15 cellular contexts compared by ENCODE assay signal in the genomic region with DNA sequence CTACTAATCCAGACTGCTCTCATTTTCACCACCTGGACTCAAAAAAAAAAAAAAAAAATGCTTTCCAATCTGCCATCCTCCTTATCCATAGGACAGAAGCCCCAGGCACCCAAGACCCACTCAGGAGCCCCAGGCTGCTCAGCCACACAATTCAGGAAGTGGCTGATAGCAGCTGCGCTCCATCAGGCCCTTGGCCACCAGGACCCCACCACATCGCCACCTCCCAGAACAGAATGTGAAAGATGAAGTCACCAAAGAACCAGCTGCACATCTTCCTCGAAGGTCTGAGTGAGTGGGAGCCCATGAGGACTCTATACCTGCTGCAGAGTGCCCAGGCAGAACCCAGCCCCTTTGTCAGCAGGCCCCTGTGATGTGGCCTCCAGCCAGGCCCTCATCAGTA. TPM values are rescaled to one million over a fixed set of nuclear protein-coding genes. Genes with fewer than 3 reads are reported as not detected.
DNase-seq lines count a peak whose midpoint lies in the region; ATAC-seq and TF ChIP-seq lines count a peak whose summit lies in the region.
"Had no signal": no experiment of that assay in that cellular context is flagged by ENCODE, and none has a peak within 500 bp of the region (broad histone marks: within the 10 kb centered on the region; RNA-seq: fewer than 3 reads in every experiment).

No MANE protein-coding gene starts in this region.

- no peaks in the 10 kb centered on the region for H3K9me3 ChIP-seq in osteoblast (ENCODE audit: low read depth, low read length)
- no peaks in the 10 kb centered on the region for H3K9me3 ChIP-seq in prostate gland
- H3K9me3 ChIP-seq: HAP-1 had no signal

- POLR2A ChIA-PET in activated CD8-positive, alpha-beta T cell treated with anti-CD3 and anti-CD28 coated beads, Interleukin-2, amount 10 ng/mL, durations not matched to agents 7 days and 5 days (lab: Charles Lee) = no interaction called here
- POLR2A ChIA-PET in activated CD8-positive, alpha-beta T cell treated with anti-CD3 and anti-CD28 coated beads for 36 hours (lab: Charles Lee) = interaction anchor here (1.2 kb wide), 1 partner anchor 142 kb away, joined by 4 read pairs; no protein-coding TSS in a partner anchor

- peak overlapping the region; percentile 28 for H3K27ac Mint-ChIP-seq in activated CD8-positive, alpha-beta T cell treated with anti-CD3 and anti-CD28 coated beads, Interleukin-2, amount 10 ng/mL, durations not matched to agents 7 days and 5 days
- no peak overlapping the region for H3K27ac Mint-ChIP-seq in activated CD8-positive, alpha-beta T cell treated with anti-CD3 and anti-CD28 coated beads for 36 hours
- H3K27ac Mint-ChIP-seq in dendritic cell treated with granulocyte-macrophage colony-stimulating factor and Interleukin-4, amounts not matched to agents 40 ng/mL and 50 ng/mL, for 4 days = peak overlapping the region; percentile 37

- H3K9me3 Mint-ChIP-seq in activated CD8-positive, alpha-beta T cell treated with anti-CD3 and anti-CD28 coated beads, Interleukin-2, amount 10 ng/mL, durations not matched to agents 7 days and 5 days (ENCODE audit: insufficient read depth) = no peaks in the 10 kb centered on the region
- no peaks in the 10 kb centered on the region for H3K9me3 Mint-ChIP-seq in activated CD8-positive, alpha-beta T cell treated with anti-CD3 and anti-CD28 coated beads for 36 hours
- no peaks in the 10 kb centered on the region for H3K9me3 Mint-ChIP-seq in dendritic cell treated with granulocyte-macrophage colony-stimulating factor and Interleukin-4, amounts not matched to agents 40 ng/mL and 50 ng/mL, for 4 days

- ATAC-seq in activated CD8-positive, alpha-beta T cell treated with anti-CD3 and anti-CD28 coated beads, Interleukin-2, amount 10 ng/mL, durations not matched to agents 7 days and 5 days = no peak
- ATAC-seq in activated CD8-positive, alpha-beta T cell treated with anti-CD3 and anti-CD28 coated beads for 36 hours = no peak
- ATAC-seq: PC-3 had no signal

- H3K27me3 Mint-ChIP-seq in activated CD8-positive, alpha-beta T cell treated with anti-CD3 and anti-CD28 coated beads, Interleukin-2, amount 10 ng/mL, durations not matched to agents 7 days and 5 days (ENCODE audit: low read depth) = no peaks in the 10 kb centered on the region
- H3K27me3 Mint-ChIP-seq in activated CD8-positive, alpha-beta T cell treated with anti-CD3 and anti-CD28 coated beads for 36 hours = no peaks in the 10 kb centered on the region
- H3K27me3 Mint-ChIP-seq in dendritic cell treated with granulocyte-macrophage colony-stimulating factor and Interleukin-4, amounts not matched to agents 40 ng/mL and 50 ng/mL, for 4 days = no peaks in the 10 kb centered on the region

- CTCF ChIA-PET in activated CD8-positive, alpha-beta T cell treated with anti-CD3 and anti-CD28 coated beads, Interleukin-2, amount 10 ng/mL, durations not matched to agents 7 days and 5 days (lab: Charles Lee) = interaction anchor here (1.0 to 1.2 kb wide), 2 partner anchors 10 to 133 kb away, joined by 3 to 7 read pairs; no protein-coding TSS in a partner anchor
- CTCF ChIA-PET in activated CD8-positive, alpha-beta T cell treated with anti-CD3 and anti-CD28 coated beads for 36 hours (lab: Charles Lee) = interaction anchor here (0.9 to 3.9 kb wide), 2 partner anchors 11 to 205 kb away, joined by 3 to 12 read pairs; no protein-coding TSS in a partner anchor

- DNase-seq in activated CD8-positive, alpha-beta T cell treated with anti-CD3 and anti-CD28 coated beads, Interleukin-2, amount 10 ng/mL, durations not matched to agents 7 days and 5 days = no peak
- no peak for DNase-seq in activated CD8-positive, alpha-beta T cell treated with anti-CD3 and anti-CD28 coated beads for 36 hours
- peak; percentile 66 for DNase-seq in GM13976 (ENCODE audit: low spot score)
- DNase-seq in osteoblast (ENCODE audit: insufficient read length, low spot score, missing footprints) = peak; percentile 15
- DNase-seq in HUDEP-2 (lab: John Stamatoyannopoulos, UW; ENCODE audit: unreplicated experiment in 76 of 76) = no peak
- no peak for DNase-seq in stimulated activated CD4-positive, alpha-beta T cell treated with anti-CD3 and anti-CD28 coated beads, Interleukin-4, amount 100 ng/mL, for 24 hours
- DNase-seq in prostate gland (ENCODE audit: low spot score) = no peak
- DNase-seq: GF-D8, NCI-H187 treated with DMSO at 0.1 percent for 48 hours, NCI-H2171 treated with DMSO at 0.1 percent for 48 hours, NCI-H748 treated with DMSO at 0.1 percent for 48 hours, PC-3 had no signal

- H3K36me3 ChIP-seq in osteoblast (ENCODE audit: insufficient read depth, low read length) (no peaks in the 10 kb centered on the region), prostate gland (no peaks in the 10 kb centered on the region)

- H3K4me3 ChIP-seq in osteoblast (ENCODE audit: insufficient read depth, low read length) (no peak overlapping the region), prostate gland (no peak overlapping the region)
- H3K4me3 ChIP-seq: HAP-1 had no signal

- H3K27me3 ChIP-seq in osteoblast (ENCODE audit: insufficient read depth, low read length) (no peaks in the 10 kb centered on the region), prostate gland (replicated peaks; ENCODE audit: insufficient read depth) (no peaks in the 10 kb centered on the region)

- peaks cover 18% of the 10 kb centered on the region for H3K4me1 Mint-ChIP-seq in activated CD8-positive, alpha-beta T cell treated with anti-CD3 and anti-CD28 coated beads, Interleukin-2, amount 10 ng/mL, durations not matched to agents 7 days and 5 days (ENCODE audit: low read depth)
- peaks cover 4% of the 10 kb centered on the region for H3K4me1 Mint-ChIP-seq in activated CD8-positive, alpha-beta T cell treated with anti-CD3 and anti-CD28 coated beads for 36 hours (ENCODE audit: low read depth)
- peaks cover 39% of the 10 kb centered on the region for H3K4me1 Mint-ChIP-seq in dendritic cell treated with granulocyte-macrophage colony-stimulating factor and Interleukin-4, amounts not matched to agents 40 ng/mL and 50 ng/mL, for 4 days (ENCODE audit: low read depth)

- no peak overlapping the region for H3K4me2 ChIP-seq in osteoblast (ENCODE audit: insufficient read depth, low read length)

- H3K27ac ChIP-seq in osteoblast (ENCODE audit: low read depth, low read length) (no peak overlapping the region), prostate gland (no peak overlapping the region)
- H3K27ac ChIP-seq: 22Rv1 had no signal

- no peak for TF ChIP-seq POLR2A in prostate gland (IDR thresholded peaks at IDR 0.05)

- H3K4me1 ChIP-seq in osteoblast (ENCODE audit: insufficient read depth, low read length) (no peaks in the 10 kb centered on the region), prostate gland (replicated peaks) (peaks cover 3% of the 10 kb centered on the region)
- H3K4me1 ChIP-seq: HAP-1 had no signal

- no peak overlapping the region for H2AFZ ChIP-seq in osteoblast (ENCODE audit: low read length)

- no peak for TF ChIP-seq CTCF in activated CD8-positive, alpha-beta T cell treated with anti-CD3 and anti-CD28 coated beads for 36 hours (IDR thresholded peaks at IDR 0.05)
- TF ChIP-seq CTCF in GM13976 (IDR thresholded peaks at IDR 0.05; ENCODE audit: borderline replicate concordance, control extremely low read depth, extremely low read depth, insufficient read depth, missing control alignments) = no peak
- TF ChIP-seq CTCF in osteoblast (IDR thresholded peaks at IDR 0.05; ENCODE audit: extremely low read depth, low read depth, low read length) = no peak
- TF ChIP-seq CTCF in prostate gland (IDR thresholded peaks at IDR 0.05) = no peak

- 69% methylated on average over 3 of the region's 3 CpGs for WGBS in prostate gland

- no peaks in the 10 kb centered on the region for H3K79me2 ChIP-seq in osteoblast (ENCODE audit: insufficient read depth, low read length)

- peaks cover 4% of the 10 kb centered on the region for H4K20me1 ChIP-seq in osteoblast (ENCODE audit: insufficient read depth, low read length)

- H3K36me3 Mint-ChIP-seq in activated CD8-positive, alpha-beta T cell treated with anti-CD3 and anti-CD28 coated beads, Interleukin-2, amount 10 ng/mL, durations not matched to agents 7 days and 5 days (ENCODE audit: low read depth) = peaks cover 24% of the 10 kb centered on the region
- peaks cover 4% of the 10 kb centered on the region for H3K36me3 Mint-ChIP-seq in activated CD8-positive, alpha-beta T cell treated with anti-CD3 and anti-CD28 coated beads for 36 hours (ENCODE audit: low read depth)
- H3K36me3 Mint-ChIP-seq in dendritic cell treated with granulocyte-macrophage colony-stimulating factor and Interleukin-4, amounts not matched to agents 40 ng/mL and 50 ng/mL, for 4 days (ENCODE audit: low read depth) = peaks cover 7% of the 10 kb centered on the region

- no peak overlapping the region for H3K4me3 Mint-ChIP-seq in activated CD8-positive, alpha-beta T cell treated with anti-CD3 and anti-CD28 coated beads, Interleukin-2, amount 10 ng/mL, durations not matched to agents 7 days and 5 days
- H3K4me3 Mint-ChIP-seq in activated CD8-positive, alpha-beta T cell treated with anti-CD3 and anti-CD28 coated beads for 36 hours = no peak overlapping the region
- H3K4me3 Mint-ChIP-seq in dendritic cell treated with granulocyte-macrophage colony-stimulating factor and Interleukin-4, amounts not matched to agents 40 ng/mL and 50 ng/mL, for 4 days = no peak overlapping the region

- intact Hi-C loops in activated CD8-positive, alpha-beta T cell treated with anti-CD3 and anti-CD28 coated beads for 36 hours (cut with micrococcal nuclease) = no loop called here
- intact Hi-C loops in dendritic cell treated with granulocyte-macrophage colony-stimulating factor and Interleukin-4, amounts not matched to agents 40 ng/mL and 50 ng/mL, for 4 days (cut with micrococcal nuclease) = no loop called here
- intact Hi-C loops in prostate gland (cut with DNase I) = no loop called here

- in situ Hi-C loops in GM13976 (cut with MboI; ENCODE audit: low sequenced_read_pairs, unreplicated experiment) = no loop called here

RNA-seq across cellular contexts. Expression of gene POC1A, which starts 19.5 kb away (rescaled TPM):
- 10 to 100 TPM; 31.7 to 32.3 TPM for total RNA-seq in activated CD8-positive, alpha-beta T cell treated with anti-CD3 and anti-CD28 coated beads, Interleukin-2, amount 10 ng/mL, durations not matched to agents 7 days and 5 days
- 10 to 100 TPM; 21.2 to 23.5 TPM for total RNA-seq in activated CD8-positive, alpha-beta T cell treated with anti-CD3 and anti-CD28 coated beads for 36 hours
- total RNA-seq in osteoblast (1.8 and 3.2 TPM in 2 replicates), prostate gland (1 to 10 TPM; 2.5 to 5.3 TPM)

Comparison
In these comparisons a context has a peak if more than half of its experiments do, and no peak if none do; other contexts are left out.
1. DNase-seq: peak in GM13976 (single experiment) and osteoblast (single experiment); none in activated CD8-positive, alpha-beta T cell treated with anti-CD3 and anti-CD28 coated beads, Interleukin-2, amount 10 ng/mL, durations not matched to agents 7 days and 5 days (single experiment), activated CD8-positive, alpha-beta T cell treated with anti-CD3 and anti-CD28 coated beads for 36 hours (single experiment), HUDEP-2 (0 of 76), stimulated activated CD4-positive, alpha-beta T cell treated with anti-CD3 and anti-CD28 coated beads, Interleukin-4, amount 100 ng/mL, for 24 hours (single experiment) and prostate gland (single experiment).